In the genomic region with DNA sequence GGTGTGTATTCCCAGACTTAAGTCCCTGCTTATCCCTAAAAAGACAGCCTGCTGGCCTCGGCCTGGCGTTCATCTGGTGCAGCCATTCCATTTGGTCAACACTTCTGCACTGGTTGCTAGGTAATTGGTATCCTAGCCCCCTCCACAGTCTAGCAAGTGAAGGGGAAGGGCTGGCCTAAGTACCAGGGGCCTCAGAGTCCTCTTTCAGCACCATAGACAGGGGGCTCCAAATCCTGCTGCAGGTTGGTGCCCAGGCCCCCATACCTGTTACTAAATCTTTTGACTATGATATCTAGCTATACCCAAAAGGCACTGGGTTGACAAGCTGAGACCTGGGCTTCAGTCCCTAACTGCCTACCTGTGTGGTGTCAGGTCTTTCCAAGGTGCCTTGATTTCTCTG, we compare ENCODE assay signal across 13 cellular contexts. TPM values are rescaled to one million over a fixed set of nuclear protein-coding genes. Genes with fewer than 3 reads are reported as not detected.
DNase-seq lines count a peak whose midpoint lies in the region; ATAC-seq and TF ChIP-seq lines count a peak whose summit lies in the region.
"Had no signal": no experiment of that assay in that cellular context is flagged by ENCODE, and none has a peak within 500 bp of the region (broad histone marks: within the 10 kb centered on the region; RNA-seq: fewer than 3 reads in every experiment).

No MANE protein-coding gene starts in this region.

- peak overlapping the region; percentile 97 for H3K4me2 ChIP-seq in BLaER1

- H3K9me3 ChIP-seq in BLaER1 = no peaks in the 10 kb centered on the region
- no peaks in the 10 kb centered on the region for H3K9me3 ChIP-seq in CD8-positive, alpha-beta memory T cell (ENCODE audit: low read length)
- H3K9me3 ChIP-seq in testis = no peaks in the 10 kb centered on the region
- H3K9me3 ChIP-seq in prostate gland = no peaks in the 10 kb centered on the region
- H3K9me3 ChIP-seq: heart left ventricle had no signal

- H4K20me1 ChIP-seq in BLaER1 = peaks cover 74% of the 10 kb centered on the region

- H3K27ac ChIP-seq in BLaER1 = peak overlapping the region; percentile 83; the same call in 1 of the 2 replicates
- H3K27ac ChIP-seq in CD8-positive, alpha-beta memory T cell (ENCODE audit: low read depth, low read length) = no peak overlapping the region
- no peak overlapping the region for H3K27ac ChIP-seq in testis
- H3K27ac ChIP-seq in prostate gland = no peak overlapping the region

- peaks cover 0 to 8% of the 10 kb centered on the region in 2 donors for H3K27me3 Mint-ChIP-seq in CD8-positive, alpha-beta memory T cell
- no peaks in the 10 kb centered on the region for H3K27me3 Mint-ChIP-seq in activated T-helper 17 cell treated with anti-CD3 and anti-CD28 coated beads, Interleukin-2, amount 50 U/mL, for 72 hours
- H3K27me3 Mint-ChIP-seq in natural killer cell treated with Interleukin-12 subunit alpha and Interleukin-12 subunit beta and Interleukin-15 and Interleukin-18, amount 100 ng/mL, for 72 hours = no peaks in the 10 kb centered on the region

- ATAC-seq in activated T-helper 17 cell treated with anti-CD3 and anti-CD28 coated beads, Interleukin-2, amount 50 U/mL, for 72 hours (replicated peaks) = no peak
- no peak for ATAC-seq in natural killer cell treated with Interleukin-12 subunit alpha and Interleukin-12 subunit beta and Interleukin-15 and Interleukin-18, amount 100 ng/mL, for 72 hours
- ATAC-seq: heart left ventricle had no signal

- peaks cover 88 to 99% (median 99%) of the 10 kb centered on the region in 3 donors for H3K4me1 Mint-ChIP-seq in CD8-positive, alpha-beta memory T cell
- peaks cover 62% of the 10 kb centered on the region for H3K4me1 Mint-ChIP-seq in activated T-helper 17 cell treated with anti-CD3 and anti-CD28 coated beads, Interleukin-2, amount 50 U/mL, for 72 hours
- peaks cover 72 to 88% of the 10 kb centered on the region in 2 donors for H3K4me1 Mint-ChIP-seq in natural killer cell treated with Interleukin-12 subunit alpha and Interleukin-12 subunit beta and Interleukin-15 and Interleukin-18, amount 100 ng/mL, for 72 hours (ENCODE audit: low read depth in 2 of 2)

- TF ChIP-seq POLR2A in testis (IDR thresholded peaks at IDR 0.05) = no peak
- no peak for TF ChIP-seq POLR2A in prostate gland (IDR thresholded peaks at IDR 0.05)

- peaks cover 64% of the 10 kb centered on the region for H3K36me3 ChIP-seq in BLaER1
- peaks cover 29% of the 10 kb centered on the region for H3K36me3 ChIP-seq in CD8-positive, alpha-beta memory T cell (ENCODE audit: insufficient read depth, low read length)
- no peaks in the 10 kb centered on the region for H3K36me3 ChIP-seq in testis (ENCODE audit: low read depth, missing control alignments)
- H3K36me3 ChIP-seq in prostate gland = peaks cover 19 to 23% of the 10 kb centered on the region in 2 donors

- H3K4me1 ChIP-seq in BLaER1 (peaks cover 93% of the 10 kb centered on the region), testis (peaks cover 16% of the 10 kb centered on the region), prostate gland (replicated peaks) (peaks cover 10% of the 10 kb centered on the region)
- H3K4me1 ChIP-seq in CD8-positive, alpha-beta memory T cell (ENCODE audit: insufficient read depth, low read length) = peaks cover 94% of the 10 kb centered on the region

- H3K9me3 Mint-ChIP-seq in CD8-positive, alpha-beta memory T cell = no peaks in the 10 kb centered on the region
- no peaks in the 10 kb centered on the region for H3K9me3 Mint-ChIP-seq in activated T-helper 17 cell treated with anti-CD3 and anti-CD28 coated beads, Interleukin-2, amount 50 U/mL, for 72 hours
- H3K9me3 Mint-ChIP-seq in natural killer cell treated with Interleukin-12 subunit alpha and Interleukin-12 subunit beta and Interleukin-15 and Interleukin-18, amount 100 ng/mL, for 72 hours = no peaks in the 10 kb centered on the region

- H3K27me3 ChIP-seq in BLaER1 (no peaks in the 10 kb centered on the region), testis (no peaks in the 10 kb centered on the region), prostate gland (replicated peaks; ENCODE audit: insufficient read depth) (no peaks in the 10 kb centered on the region)
- H3K27me3 ChIP-seq in CD8-positive, alpha-beta memory T cell (ENCODE audit: insufficient read depth, low read length, poor library complexity, severe bottlenecking) = no peaks in the 10 kb centered on the region
- H3K27me3 ChIP-seq: heart left ventricle had no signal

- peaks cover 14 to 76% (median 23%) of the 10 kb centered on the region in 3 donors for H3K36me3 Mint-ChIP-seq in CD8-positive, alpha-beta memory T cell
- H3K36me3 Mint-ChIP-seq in activated T-helper 17 cell treated with anti-CD3 and anti-CD28 coated beads, Interleukin-2, amount 50 U/mL, for 72 hours (ENCODE audit: low read depth) = peaks cover 100% of the 10 kb centered on the region
- H3K36me3 Mint-ChIP-seq in natural killer cell treated with Interleukin-12 subunit alpha and Interleukin-12 subunit beta and Interleukin-15 and Interleukin-18, amount 100 ng/mL, for 72 hours = peaks cover 36% of the 10 kb centered on the region

- peak overlapping the region; percentile 73; the same call in 1 of the 2 replicates for H3K9ac ChIP-seq in BLaER1

- TF ChIP-seq CTCF in testis (IDR thresholded peaks at IDR 0.05) (no peak), prostate gland (IDR thresholded peaks at IDR 0.05) (no peak)

- peak overlapping the region; percentile 93 to 100 (median 98) for H3K27ac Mint-ChIP-seq in CD8-positive, alpha-beta memory T cell
- H3K27ac Mint-ChIP-seq in activated T-helper 17 cell treated with anti-CD3 and anti-CD28 coated beads, Interleukin-2, amount 50 U/mL, for 72 hours = peak overlapping the region; percentile 99
- H3K27ac Mint-ChIP-seq in natural killer cell treated with Interleukin-12 subunit alpha and Interleukin-12 subunit beta and Interleukin-15 and Interleukin-18, amount 100 ng/mL, for 72 hours = peak overlapping the region; percentile 87 to 98

- H3K4me3 ChIP-seq in BLaER1 (no peak overlapping the region), testis (no peak overlapping the region), prostate gland (no peak overlapping the region)
- H3K4me3 ChIP-seq in CD8-positive, alpha-beta memory T cell (ENCODE audit: low read length) = peak overlapping the region; percentile 26

- POLR2A ChIA-PET in CD8-positive, alpha-beta memory T cell (lab: Charles Lee) = interaction anchor here (10.2 kb wide), 1 partner anchor 42 kb away, joined by 128 read pairs; the partner anchor contains the start of gene HNRNPUL1

- no peak for DNase-seq in CD8-positive, alpha-beta memory T cell
- no peak for DNase-seq in natural killer cell treated with Interleukin-12 subunit alpha and Interleukin-12 subunit beta and Interleukin-15 and Interleukin-18, amount 100 ng/mL, for 72 hours (ENCODE audit: low spot score)
- no peak for DNase-seq in testis
- no peak for DNase-seq in NCI-H526 treated with DMSO at 0.1 percent for 48 hours (lab: John Stamatoyannopoulos, UW)
- DNase-seq in prostate gland (ENCODE audit: low spot score) = no peak
- DNase-seq in posterior vena cava (ENCODE audit: low spot score) = no peak
- DNase-seq: activated CD4-positive, CD25-positive, alpha-beta regulatory T cell treated with anti-CD3 and anti-CD28 coated beads, Interleukin-2, amount 50 U/mL, for 72 hours; GDM1; heart left ventricle; kidney; NCI-H1417 had no signal

- intact Hi-C loops in testis (cut with DNase I; ENCODE audit: low total_unique reads) = loop anchor here (5.0 kb wide), 1 partner anchor 39 kb away; no protein-coding TSS in a partner anchor
- intact Hi-C loops in prostate gland (cut with DNase I) = loop anchor here (5.0 kb wide), 1 partner anchor 89 kb away; the partner anchor contains the start of gene AXL
- intact Hi-C loops in posterior vena cava (cut with DNase I) = loop anchor here in 1 of 2 donors (5.0 kb wide), 1 partner anchor 39 kb away; no protein-coding TSS in a partner anchor

- H3K4me3 Mint-ChIP-seq in CD8-positive, alpha-beta memory T cell = peak overlapping the region; percentile 19 to 100 (median 97)
- H3K4me3 Mint-ChIP-seq in activated T-helper 17 cell treated with anti-CD3 and anti-CD28 coated beads, Interleukin-2, amount 50 U/mL, for 72 hours = peak overlapping the region; percentile 97
- H3K4me3 Mint-ChIP-seq in natural killer cell treated with Interleukin-12 subunit alpha and Interleukin-12 subunit beta and Interleukin-15 and Interleukin-18, amount 100 ng/mL, for 72 hours = peak overlapping the region; percentile 100

- 91 to 96% methylated on average over 2 of the region's 2 CpGs for WGBS in testis, 2 donors
- 80% methylated on average over 2 of the region's 2 CpGs for WGBS in prostate gland

- CTCF ChIA-PET in CD8-positive, alpha-beta memory T cell (lab: Charles Lee) = interaction anchor here (1.0 to 10.1 kb wide), 4 partner anchors 19 to 102 kb away, joined by 4 to 101 read pairs (median 68); partner anchors contain the start of genes HNRNPUL1 and TGFB1

RNA-seq across cellular contexts. Expression of gene CCDC97, which starts 4.0 kb away (rescaled TPM):
- total RNA-seq in CD8-positive, alpha-beta memory T cell = 10 to 100 TPM; 31.7 to 32.1 TPM
- polyA plus RNA-seq in CD8-positive, alpha-beta memory T cell = 29.7 TPM
- total RNA-seq in activated T-helper 17 cell treated with anti-CD3 and anti-CD28 coated beads, Interleukin-2, amount 50 U/mL, for 72 hours = 10 to 100 TPM; 35.1 to 40.9 TPM
- total RNA-seq in natural killer cell treated with Interleukin-12 subunit alpha and Interleukin-12 subunit beta and Interleukin-15 and Interleukin-18, amount 100 ng/mL, for 72 hours = 10 to 100 TPM; 52.5 to 56.2 TPM
- total RNA-seq in testis (10 to 100 TPM; 36.2 to 40.2 TPM), prostate gland (10 to 100 TPM; 21.0 to 34.4 TPM), posterior vena cava (10 to 100 TPM; 17.5 to 23.9 TPM)
- 57.8 TPM for polyA plus RNA-seq in testis (ENCODE audit: insufficient read depth, low read depth, low replicate concordance)

RNA-seq across cellular contexts. Expression of gene HNRNPUL1, which starts 41.8 kb away (rescaled TPM):
- 100 to 1,000 TPM; 270 to 279 TPM for total RNA-seq in CD8-positive, alpha-beta memory T cell
- 100 TPM for polyA plus RNA-seq in CD8-positive, alpha-beta memory T cell
- 100 to 1,000 TPM; 324 to 357 TPM for total RNA-seq in activated T-helper 17 cell treated with anti-CD3 and anti-CD28 coated beads, Interleukin-2, amount 50 U/mL, for 72 hours
- total RNA-seq in natural killer cell treated with Interleukin-12 subunit alpha and Interleukin-12 subunit beta and Interleukin-15 and Interleukin-18, amount 100 ng/mL, for 72 hours = 100 to 1,000 TPM; 248 to 319 TPM
- 100 to 1,000 TPM; 192 to 197 TPM for total RNA-seq in testis
- polyA plus RNA-seq in testis (ENCODE audit: insufficient read depth, low read depth, low replicate concordance) = 230 TPM
- total RNA-seq in prostate gland = 100 to 1,000 TPM; 133 to 183 TPM
- 100 to 1,000 TPM; 150 to 157 TPM for total RNA-seq in posterior vena cava

RNA-seq across cellular contexts. Expression of gene TGFB1, which starts 47.8 kb away (rescaled TPM):
- 100 to 1,000 TPM; 152 to 161 TPM for total RNA-seq in CD8-positive, alpha-beta memory T cell
- 104 TPM for polyA plus RNA-seq in CD8-positive, alpha-beta memory T cell
- 100 to 1,000 TPM; 107 to 158 TPM for total RNA-seq in activated T-helper 17 cell treated with anti-CD3 and anti-CD28 coated beads, Interleukin-2, amount 50 U/mL, for 72 hours
- total RNA-seq in natural killer cell treated with Interleukin-12 subunit alpha and Interleukin-12 subunit beta and Interleukin-15 and Interleukin-18, amount 100 ng/mL, for 72 hours = 100 to 1,000 TPM; 108 to 131 TPM
- total RNA-seq in testis (10 to 100 TPM; 12.7 to 17.0 TPM), prostate gland (10 to 100 TPM in 1 of 2 donors, 1 to 10 TPM in 1; 9.7 to 32.4 TPM), posterior vena cava (10 to 100 TPM; 43.8 to 61.5 TPM)
- polyA plus RNA-seq in testis (ENCODE audit: insufficient read depth, low read depth, low replicate concordance) = 19.8 TPM

RNA-seq across cellular contexts. Expression of gene B9D2, which starts 58.0 kb away (rescaled TPM):
- 1 to 10 TPM; 8.5 to 9.7 TPM for total RNA-seq in CD8-positive, alpha-beta memory T cell
- polyA plus RNA-seq in CD8-positive, alpha-beta memory T cell = 15.4 TPM
- 1 to 10 TPM; 6.7 to 9.5 TPM for total RNA-seq in activated T-helper 17 cell treated with anti-CD3 and anti-CD28 coated beads, Interleukin-2, amount 50 U/mL, for 72 hours
- 1 to 10 TPM; 4.9 to 9.3 TPM for total RNA-seq in natural killer cell treated with Interleukin-12 subunit alpha and Interleukin-12 subunit beta and Interleukin-15 and Interleukin-18, amount 100 ng/mL, for 72 hours
- total RNA-seq in testis (10 to 100 TPM in 1 of 2 donors, 1 to 10 TPM in 1; 6.7 to 13.5 TPM), prostate gland (10 to 100 TPM; 10.7 to 17.1 TPM), posterior vena cava (1 to 10 TPM; 3.7 to 4.2 TPM)
- polyA plus RNA-seq in testis (ENCODE audit: insufficient read depth, low read depth, low replicate concordance) = 14.6 TPM
